1 cellular context compared by ENCODE assay signal in genomic region chr15:63793046-63793483, GRCh38.
A peak's percentile ranks its signal among the peaks of the same experiment; 100 is the strongest.
TF ChIP-seq lines count a peak whose summit lies in the region.

No MANE protein-coding gene starts in this region.

TF ChIP-seq in K562, 482 proteins besides CTCF, POLR2A, EP300 and RAD21 (continued from another document and continues in another):
- TF ChIP-seq MGA (IDR thresholded peaks at IDR 0.05) (no peak), SREBF1 (IDR thresholded peaks at IDR 0.05; ENCODE audit: borderline replicate concordance, low read depth, low read length) (no peak), DIDO1 (tag; IDR thresholded peaks at IDR 0.05; ENCODE audit: low read depth) (peak; percentile 80), CBFA2T3 (IDR thresholded peaks at IDR 0.05) (no peak), ZNF41 (CRISPR knock-in tag; conservative IDR thresholded peaks at IDR 0.05) (peak; percentile 93), ZNF507 (tag; conservative IDR thresholded peaks at IDR 0.05) (peak; percentile 74), ZNF146 (CRISPR knock-in tag; IDR thresholded peaks at IDR 0.05; ENCODE audit: unreplicated experiment) (no peak), ZSCAN32 (CRISPR knock-in tag; IDR thresholded peaks at IDR 0.05) (peak; percentile 75), SP2 (IDR thresholded peaks at IDR 0.05; ENCODE audit: extremely low read depth, low read depth, low read length, poor library complexity, severe bottlenecking) (no peak), CBX2 (IDR thresholded peaks at IDR 0.05; ENCODE audit: insufficient read depth, low read length, poor library complexity, severe bottlenecking) (no peak), HCFC1 (IDR thresholded peaks at IDR 0.05; ENCODE audit: low read depth, low read length) (no peak), CEBPB (tag; IDR thresholded peaks at IDR 0.05) (no peak), THRAP3 (IDR thresholded peaks at IDR 0.05; ENCODE audit: borderline replicate concordance) (no peak), HNRNPH1 (optimal IDR thresholded peaks at IDR 0.05; ENCODE audit: low read depth, low read length) (no peak), HNRNPK (IDR thresholded peaks at IDR 0.05; ENCODE audit: low read depth, low read length, poor library complexity, severe bottlenecking) (no peak), ZNF277 (CRISPR knock-in tag; IDR thresholded peaks at IDR 0.05; ENCODE audit: borderline replicate concordance) (no peak), ZNF785 (CRISPR knock-in tag; IDR thresholded peaks at IDR 0.05) (no peak), HMBOX1 (IDR thresholded peaks at IDR 0.05) (no peak), NUFIP1 (IDR thresholded peaks at IDR 0.05; ENCODE audit: partially characterized antibody) (peak; percentile 93), ZNF3 (CRISPR knock-in tag; IDR thresholded peaks at IDR 0.05) (no peak), ZNF318 (IDR thresholded peaks at IDR 0.05; ENCODE audit: borderline replicate concordance in 1 of 2, low read depth in 1 of 2) (no peak), SLC30A9 (CRISPR knock-in tag; IDR thresholded peaks at IDR 0.05) (no peak; the same call in 1 of the 2 replicates)
- TF ChIP-seq, protein P1, sequence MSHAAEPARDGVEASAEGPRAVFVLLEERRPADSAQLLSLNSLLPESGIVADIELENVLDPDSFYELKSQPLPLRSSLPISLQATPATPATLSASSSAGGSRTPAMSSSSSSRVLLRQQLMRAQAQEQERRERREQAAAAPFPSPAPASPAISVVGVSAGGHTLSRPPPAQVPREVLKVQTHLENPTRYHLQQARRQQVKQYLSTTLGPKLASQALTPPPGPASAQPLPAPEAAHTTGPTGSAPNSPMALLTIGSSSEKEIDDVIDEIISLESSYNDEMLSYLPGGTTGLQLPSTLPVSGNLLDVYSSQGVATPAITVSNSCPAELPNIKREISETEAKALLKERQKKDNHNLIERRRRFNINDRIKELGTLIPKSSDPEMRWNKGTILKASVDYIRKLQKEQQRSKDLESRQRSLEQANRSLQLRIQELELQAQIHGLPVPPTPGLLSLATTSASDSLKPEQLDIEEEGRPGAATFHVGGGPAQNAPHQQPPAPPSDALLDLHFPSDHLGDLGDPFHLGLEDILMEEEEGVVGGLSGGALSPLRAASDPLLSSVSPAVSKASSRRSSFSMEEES (CRISPR knock-in tag; IDR thresholded peaks at IDR 0.05): peak; percentile 14; the same call in 1 of the 2 replicates
- TF ChIP-seq, protein P2, sequence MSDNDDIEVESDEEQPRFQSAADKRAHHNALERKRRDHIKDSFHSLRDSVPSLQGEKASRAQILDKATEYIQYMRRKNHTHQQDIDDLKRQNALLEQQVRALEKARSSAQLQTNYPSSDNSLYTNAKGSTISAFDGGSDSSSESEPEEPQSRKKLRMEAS (CRISPR knock-in tag; IDR thresholded peaks at IDR 0.05): no peak
- TF ChIP-seq, protein P3, sequence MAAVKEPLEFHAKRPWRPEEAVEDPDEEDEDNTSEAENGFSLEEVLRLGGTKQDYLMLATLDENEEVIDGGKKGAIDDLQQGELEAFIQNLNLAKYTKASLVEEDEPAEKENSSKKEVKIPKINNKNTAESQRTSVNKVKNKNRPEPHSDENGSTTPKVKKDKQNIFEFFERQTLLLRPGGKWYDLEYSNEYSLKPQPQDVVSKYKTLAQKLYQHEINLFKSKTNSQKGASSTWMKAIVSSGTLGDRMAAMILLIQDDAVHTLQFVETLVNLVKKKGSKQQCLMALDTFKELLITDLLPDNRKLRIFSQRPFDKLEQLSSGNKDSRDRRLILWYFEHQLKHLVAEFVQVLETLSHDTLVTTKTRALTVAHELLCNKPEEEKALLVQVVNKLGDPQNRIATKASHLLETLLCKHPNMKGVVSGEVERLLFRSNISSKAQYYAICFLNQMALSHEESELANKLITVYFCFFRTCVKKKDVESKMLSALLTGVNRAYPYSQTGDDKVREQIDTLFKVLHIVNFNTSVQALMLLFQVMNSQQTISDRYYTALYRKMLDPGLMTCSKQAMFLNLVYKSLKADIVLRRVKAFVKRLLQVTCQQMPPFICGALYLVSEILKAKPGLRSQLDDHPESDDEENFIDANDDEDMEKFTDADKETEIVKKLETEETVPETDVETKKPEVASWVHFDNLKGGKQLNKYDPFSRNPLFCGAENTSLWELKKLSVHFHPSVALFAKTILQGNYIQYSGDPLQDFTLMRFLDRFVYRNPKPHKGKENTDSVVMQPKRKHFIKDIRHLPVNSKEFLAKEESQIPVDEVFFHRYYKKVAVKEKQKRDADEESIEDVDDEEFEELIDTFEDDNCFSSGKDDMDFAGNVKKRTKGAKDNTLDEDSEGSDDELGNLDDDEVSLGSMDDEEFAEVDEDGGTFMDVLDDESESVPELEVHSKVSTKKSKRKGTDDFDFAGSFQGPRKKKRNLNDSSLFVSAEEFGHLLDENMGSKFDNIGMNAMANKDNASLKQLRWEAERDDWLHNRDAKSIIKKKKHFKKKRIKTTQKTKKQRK (IDR thresholded peaks at IDR 0.05; ENCODE audit: borderline replicate concordance, low read depth, low read length): no peak
